8 cellular contexts compared by ENCODE assay signal in the genomic region with DNA sequence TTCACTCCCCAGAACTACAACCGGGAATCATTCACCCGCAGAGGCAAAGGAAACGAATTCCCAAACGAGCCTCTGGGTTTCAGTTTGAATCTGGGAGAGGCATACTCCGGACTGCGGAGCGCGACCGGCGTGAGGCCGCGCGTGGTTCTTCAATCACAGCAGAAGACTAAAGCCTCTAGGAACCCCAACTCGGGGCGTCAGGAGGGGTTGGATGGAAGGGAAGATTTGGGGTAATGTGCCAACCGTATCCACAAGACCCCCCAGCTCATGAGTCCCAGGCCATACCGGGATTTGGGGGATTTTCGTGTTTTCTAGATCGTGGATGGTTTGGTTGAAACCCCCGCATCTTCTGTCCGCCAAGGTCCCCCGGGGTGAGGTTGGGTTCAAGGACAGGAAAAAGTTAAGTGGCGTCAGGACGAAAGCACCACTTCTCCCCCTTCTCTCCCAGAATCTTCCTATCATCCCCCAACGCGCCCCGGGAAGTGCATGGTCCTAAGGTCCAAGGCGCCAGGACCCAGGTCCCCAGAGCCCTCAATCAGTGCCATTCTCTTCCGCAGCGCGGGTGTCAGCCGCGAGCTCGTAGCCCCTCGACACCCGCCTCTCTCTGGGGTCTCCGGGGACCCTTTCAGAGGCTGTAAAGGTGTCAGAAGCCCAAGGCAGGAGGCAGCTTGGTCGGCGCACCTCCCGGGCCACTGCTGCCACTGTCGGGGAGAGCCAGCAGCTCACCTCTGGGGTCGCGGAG. TPM values are rescaled to one million over a fixed set of nuclear protein-coding genes. Genes with fewer than 3 reads are reported as not detected.
DNase-seq lines count a peak whose midpoint lies in the region; ATAC-seq and TF ChIP-seq lines count a peak whose summit lies in the region.

No MANE protein-coding gene starts in this region.

- intact Hi-C loops in spleen (cut with DNase I; ENCODE audit: low total_unique reads), result loop anchor here (5.0 kb wide), 1 partner anchor 438 kb away; no protein-coding TSS in a partner anchor

- peak overlapping the region; percentile 54; the same call in 1 of the 2 replicates for H3K4me3 ChIP-seq in iPS DF 6.9 (ENCODE audit: low read length)
- peak overlapping the region; percentile 55 to 89 (median 70) for H3K4me3 ChIP-seq in spleen

- H3K9me3 ChIP-seq in iPS DF 6.9 (ENCODE audit: control insufficient read depth, insufficient read depth, low read length), result no peaks in the 10 kb centered on the region
- H3K9me3 ChIP-seq in spleen, result no peaks in the 10 kb centered on the region

- WGBS in iPS DF 6.9 (ENCODE audit: insufficient coverage, insufficient read length), result no CpG with 5 or more reads among the region's 43 CpGs
- 2 to 4% (median 3%) methylated on average over 28 to 43 of the region's 43 CpGs for WGBS in spleen, 5 donors

- ATAC-seq in HG03342 (IDR thresholded peaks at IDR 0.05; ENCODE audit: unreplicated experiment), result no peak

- H3K27me3 ChIP-seq in iPS DF 6.9 (ENCODE audit: control insufficient read depth, insufficient read depth, low read length), result peaks cover 56% of the 10 kb centered on the region
- peaks cover 17 to 99% (median 80%) of the 10 kb centered on the region in 7 donors for H3K27me3 ChIP-seq in spleen (replicated peaks in 1 of 7)

- TF ChIP-seq POLR2A in spleen (IDR thresholded peaks at IDR 0.05), result no peak

- no peak for TF ChIP-seq CTCF in spleen (IDR thresholded peaks at IDR 0.05 in 8 of 11, conservative IDR thresholded peaks at IDR 0.05 in 3 of 11)

- H3K36me3 ChIP-seq in iPS DF 6.9 (ENCODE audit: control insufficient read depth, insufficient read depth, low read length) (no peaks in the 10 kb centered on the region; the same call in 1 of the 2 replicates), spleen (no peaks in the 10 kb centered on the region)

- H3K4me1 ChIP-seq in iPS DF 6.9 (ENCODE audit: control insufficient read depth, insufficient read depth, low read length), result peaks cover 8% of the 10 kb centered on the region
- peaks cover 34 to 64% (median 57%) of the 10 kb centered on the region in 6 donors for H3K4me1 ChIP-seq in spleen

- H3K27ac ChIP-seq in iPS DF 6.9 (ENCODE audit: low read length) (no peak overlapping the region), spleen (no peak overlapping the region)

- DNase-seq in HK-2 (ENCODE audit: unreplicated experiment), result peak; percentile 3
- peak; percentile 36 for DNase-seq in activated naive CD4-positive, alpha-beta T cell treated with anti-CD3 and anti-CD28 coated beads, Interleukin-2, amount 50 U/mL, for 16 hours
- DNase-seq in iPS DF 6.9 (ENCODE audit: low read depth, low spot score), result no peak
- no peak for DNase-seq in spleen
- no peak for DNase-seq in NCI-H1436 (lab: John Stamatoyannopoulos, UW)
- DNase-seq in GM19238 (ENCODE audit: insufficient read length, low spot score), result no peak
- DNase-seq in NCI-H1092 treated with DMSO at 0.1 percent for 48 hours (lab: John Stamatoyannopoulos, UW), result no peak

RNA-seq across cellular contexts. Expression of gene MKX, which starts 1.7 kb away (rescaled TPM):
- total RNA-seq in spleen, result under 1 TPM in 4 of 7 donors, not detected in 3; 0.16 to 0.34 (median 0.19) TPM
- under 1 TPM; 0.07 to 0.14 (median 0.10) TPM for polyA plus RNA-seq in spleen

Comparison
In these comparisons a context has a peak if more than half of its experiments do, and no peak if none do; other contexts are left out.
1. DNase-seq: peak in HK-2 (single experiment) and activated naive CD4-positive, alpha-beta T cell treated with anti-CD3 and anti-CD28 coated beads, Interleukin-2, amount 50 U/mL, for 16 hours (single experiment); none in iPS DF 6.9 (single experiment), spleen (single experiment), NCI-H1436 (single experiment), GM19238 (single experiment) and NCI-H1092 treated with DMSO at 0.1 percent for 48 hours (single experiment).